17 cellular contexts compared by ENCODE assay signal in genomic region chr21:46128106-46128982, GRCh38. TPM values are rescaled to one million over a fixed set of nuclear protein-coding genes. Genes with fewer than 3 reads are reported as not detected.
DNase-seq lines count a peak whose midpoint lies in the region; ATAC-seq and TF ChIP-seq lines count a peak whose summit lies in the region.
"Had no signal": no experiment of that assay in that cellular context is flagged by ENCODE, and none has a peak within 500 bp of the region (broad histone marks: within the 10 kb centered on the region; RNA-seq: fewer than 3 reads in every experiment).

No MANE protein-coding gene starts in this region.

- POLR2A ChIA-PET in activated CD8-positive, alpha-beta T cell treated with anti-CD3 and anti-CD28 coated beads for 36 hours (lab: Charles Lee), result interaction anchor here (1.0 kb wide), 1 partner anchor 11 kb away, joined by 3 read pairs; no protein-coding TSS in a partner anchor

- WGBS in gastroesophageal sphincter (ENCODE audit: low coverage in 1 of 2), 2 donors, result 44 to 90% methylated on average over 3 to 7 of the region's 27 CpGs
- WGBS in mesodermal cell (ENCODE audit: insufficient coverage in 2 of 2), 2 experiments, result 91 to 97% methylated on average over 26 to 27 of the region's 27 CpGs
- WGBS in aorta, 2 donors, result 72 to 73% methylated on average over 27 of the region's 27 CpGs

- H3K27me3 Mint-ChIP-seq in natural killer cell treated with Interleukin-12 subunit alpha and Interleukin-12 subunit beta and Interleukin-15 and Interleukin-18, amount 100 ng/mL, for 72 hours, result no peaks in the 10 kb centered on the region
- H3K27me3 Mint-ChIP-seq in natural killer cell (ENCODE audit: low read depth in 2 of 2), result no peaks in the 10 kb centered on the region
- H3K27me3 Mint-ChIP-seq in activated CD8-positive, alpha-beta T cell treated with anti-CD3 and anti-CD28 coated beads for 36 hours, result no peaks in the 10 kb centered on the region

- no peaks in the 10 kb centered on the region for H3K36me3 Mint-ChIP-seq in natural killer cell treated with Interleukin-12 subunit alpha and Interleukin-12 subunit beta and Interleukin-15 and Interleukin-18, amount 100 ng/mL, for 72 hours
- H3K36me3 Mint-ChIP-seq in natural killer cell, result no peaks in the 10 kb centered on the region
- no peaks in the 10 kb centered on the region for H3K36me3 Mint-ChIP-seq in activated CD8-positive, alpha-beta T cell treated with anti-CD3 and anti-CD28 coated beads for 36 hours (ENCODE audit: low read depth)

- no peaks in the 10 kb centered on the region for H3K9me3 ChIP-seq in gastroesophageal sphincter
- no peaks in the 10 kb centered on the region for H3K9me3 ChIP-seq in mesodermal cell (ENCODE audit: control insufficient read depth, low read length)
- no peaks in the 10 kb centered on the region for H3K9me3 ChIP-seq in aorta (ENCODE audit: control insufficient read depth, low read length)
- H3K9me3 ChIP-seq: tibial nerve had no signal

- no peak for ATAC-seq in natural killer cell treated with Interleukin-12 subunit alpha and Interleukin-12 subunit beta and Interleukin-15 and Interleukin-18, amount 100 ng/mL, for 72 hours
- ATAC-seq in natural killer cell (no peak), gastroesophageal sphincter (no peak), aorta (ENCODE audit: low FRiP score) (no peak), GM21367 (IDR thresholded peaks at IDR 0.05; ENCODE audit: unreplicated experiment) (no peak)
- no peak for ATAC-seq in activated CD8-positive, alpha-beta T cell treated with anti-CD3 and anti-CD28 coated beads for 36 hours
- ATAC-seq: Panc1 had no signal

- H3K36me3 ChIP-seq in gastroesophageal sphincter, result peaks cover 0 to 75% of the 10 kb centered on the region in 2 donors
- H3K36me3 ChIP-seq in mesodermal cell (ENCODE audit: control insufficient read depth, insufficient read depth, low read length), result peaks cover 60% of the 10 kb centered on the region
- H3K36me3 ChIP-seq in aorta (ENCODE audit: control insufficient read depth in 1 of 2, insufficient read depth in 2 of 2, low read length in 1 of 2), result peaks cover 0 to 11% of the 10 kb centered on the region in 2 donors

- no peak for TF ChIP-seq CTCF in natural killer cell (IDR thresholded peaks at IDR 0.05)
- no peak for TF ChIP-seq CTCF in gastroesophageal sphincter (IDR thresholded peaks at IDR 0.05)
- TF ChIP-seq CTCF in activated CD8-positive, alpha-beta T cell treated with anti-CD3 and anti-CD28 coated beads for 36 hours (IDR thresholded peaks at IDR 0.05), result no peak

- H3K4me1 Mint-ChIP-seq in natural killer cell treated with Interleukin-12 subunit alpha and Interleukin-12 subunit beta and Interleukin-15 and Interleukin-18, amount 100 ng/mL, for 72 hours (ENCODE audit: low read depth in 2 of 2), result no peaks in the 10 kb centered on the region
- H3K4me1 Mint-ChIP-seq in natural killer cell, result no peaks in the 10 kb centered on the region
- H3K4me1 Mint-ChIP-seq in activated CD8-positive, alpha-beta T cell treated with anti-CD3 and anti-CD28 coated beads for 36 hours (ENCODE audit: low read depth), result no peaks in the 10 kb centered on the region
- H3K4me1 Mint-ChIP-seq: endodermal cell had no signal

- peak; percentile 34 for DNase-seq in natural killer cell treated with Interleukin-12 subunit alpha and Interleukin-12 subunit beta and Interleukin-15 and Interleukin-18, amount 100 ng/mL, for 72 hours (ENCODE audit: low spot score)
- no peak for DNase-seq in natural killer cell
- peak; percentile 38 to 70 for DNase-seq in aorta
- no peak for DNase-seq in HUDEP-2 (lab: John Stamatoyannopoulos, UW; ENCODE audit: unreplicated experiment in 76 of 76)
- DNase-seq in activated CD8-positive, alpha-beta T cell treated with anti-CD3 and anti-CD28 coated beads for 36 hours, result no peak
- DNase-seq: activated CD4-positive, alpha-beta T cell treated with anti-CD3 and anti-CD28 coated beads, Interleukin-2, amount 50 U/mL, for 48 hours; activated gamma-delta T cell; hippocampal formation; NCI-H345; nucleus accumbens had no signal

- no peak overlapping the region for H3K27ac Mint-ChIP-seq in natural killer cell treated with Interleukin-12 subunit alpha and Interleukin-12 subunit beta and Interleukin-15 and Interleukin-18, amount 100 ng/mL, for 72 hours
- H3K27ac Mint-ChIP-seq in natural killer cell, result no peak overlapping the region
- H3K27ac Mint-ChIP-seq in activated CD8-positive, alpha-beta T cell treated with anti-CD3 and anti-CD28 coated beads for 36 hours, result no peak overlapping the region
- H3K27ac Mint-ChIP-seq: endodermal cell; T-helper 2 cell treated with Interferon-gamma antibody and Interleukin-4, amounts not matched to agents 5 μg/mL and 100 μg/mL, for 36 hours had no signal

- no peaks in the 10 kb centered on the region for H3K27me3 ChIP-seq in gastroesophageal sphincter
- H3K27me3 ChIP-seq in aorta (ENCODE audit: control insufficient read depth in 1 of 2, insufficient read depth in 2 of 2, low read length in 1 of 2), result no peaks in the 10 kb centered on the region
- H3K27me3 ChIP-seq: tibial nerve had no signal

- CTCF ChIA-PET in activated CD8-positive, alpha-beta T cell treated with anti-CD3 and anti-CD28 coated beads for 36 hours (lab: Charles Lee), result interaction anchor here (1.3 kb wide), 1 partner anchor 15 kb away, joined by 8 read pairs; no protein-coding TSS in a partner anchor

- H3K4me1 ChIP-seq in gastroesophageal sphincter, result peaks cover 0 to 21% (median 0%) of the 10 kb centered on the region in 3 donors
- no peaks in the 10 kb centered on the region for H3K4me1 ChIP-seq in mesodermal cell (ENCODE audit: control insufficient read depth, insufficient read depth, low read length, poor library complexity, severe bottlenecking)
- H3K4me1 ChIP-seq in aorta (ENCODE audit: control insufficient read depth in 1 of 2, insufficient read depth in 2 of 2, low read length in 2 of 2), result no peaks in the 10 kb centered on the region
- H3K4me1 ChIP-seq: tibial nerve had no signal

- no peak for TF ChIP-seq EP300 in gastroesophageal sphincter (IDR thresholded peaks at IDR 0.05)

- intact Hi-C loops in natural killer cell (cut with micrococcal nuclease), result no loop called here
- intact Hi-C loops in aorta (cut with DNase I), result no loop called here
- intact Hi-C loops in activated CD8-positive, alpha-beta T cell treated with anti-CD3 and anti-CD28 coated beads for 36 hours (cut with micrococcal nuclease), result no loop called here

- H3K4me3 Mint-ChIP-seq in natural killer cell treated with Interleukin-12 subunit alpha and Interleukin-12 subunit beta and Interleukin-15 and Interleukin-18, amount 100 ng/mL, for 72 hours, result no peak overlapping the region
- H3K4me3 Mint-ChIP-seq in natural killer cell, result no peak overlapping the region
- H3K4me3 Mint-ChIP-seq in activated CD8-positive, alpha-beta T cell treated with anti-CD3 and anti-CD28 coated beads for 36 hours, result no peak overlapping the region
- H3K4me3 Mint-ChIP-seq: endodermal cell; T-helper 2 cell treated with Interferon-gamma antibody and Interleukin-4, amounts not matched to agents 5 μg/mL and 100 μg/mL, for 36 hours had no signal

- H3K4me3 ChIP-seq in gastroesophageal sphincter (no peak overlapping the region), mesodermal cell (ENCODE audit: extremely low read depth, insufficient read depth, low read length, poor library complexity, severe bottlenecking) (no peak overlapping the region), aorta (ENCODE audit: low read length in 2 of 2) (no peak overlapping the region)
- H3K4me3 ChIP-seq: tibial nerve had no signal

- H3K9me3 Mint-ChIP-seq in natural killer cell treated with Interleukin-12 subunit alpha and Interleukin-12 subunit beta and Interleukin-15 and Interleukin-18, amount 100 ng/mL, for 72 hours, result no peaks in the 10 kb centered on the region
- no peaks in the 10 kb centered on the region for H3K9me3 Mint-ChIP-seq in natural killer cell
- no peaks in the 10 kb centered on the region for H3K9me3 Mint-ChIP-seq in activated CD8-positive, alpha-beta T cell treated with anti-CD3 and anti-CD28 coated beads for 36 hours
- H3K9me3 Mint-ChIP-seq: endodermal cell; T-helper 2 cell treated with Interferon-gamma antibody and Interleukin-4, amounts not matched to agents 5 μg/mL and 100 μg/mL, for 36 hours had no signal

- H3K27ac ChIP-seq in gastroesophageal sphincter, result peak overlapping the region in 3 of 4 donors; percentile 48 to 69 (median 51)
- peak overlapping the region; percentile 57 for H3K27ac ChIP-seq in mesodermal cell (ENCODE audit: low read depth, low read length, severe bottlenecking)
- H3K27ac ChIP-seq in aorta (ENCODE audit: low read depth in 1 of 2, low read length in 2 of 2), result no peak overlapping the region
- H3K27ac ChIP-seq: tibial nerve had no signal

- no peak for TF ChIP-seq POLR2A in gastroesophageal sphincter (IDR thresholded peaks at IDR 0.05)

RNA-seq across cellular contexts. Expression of gene FTCD, which starts 27.0 kb away (rescaled TPM):
- not detected for total RNA-seq in natural killer cell treated with Interleukin-12 subunit alpha and Interleukin-12 subunit beta and Interleukin-15 and Interleukin-18, amount 100 ng/mL, for 72 hours
- under 1 TPM in 1 of 3 donors, not detected in 2; 0.34 TPM for total RNA-seq in natural killer cell
- 1 to 10 TPM in 1 of 4 donors, under 1 TPM in 1, not detected in 2; 0.31 to 1.5 TPM for total RNA-seq in gastroesophageal sphincter
- 2.3 TPM for polyA plus RNA-seq in mesodermal cell (2013, experiment 1 of 2)
- 1.3 TPM for polyA plus RNA-seq in mesodermal cell (2013, experiment 2 of 2)
- 1 to 10 TPM; 1.1 to 2.6 TPM for total RNA-seq in aorta
- 1 to 10 TPM in 1 of 2 donors, under 1 TPM in 1; 0.50 to 8.7 TPM for polyA plus RNA-seq in aorta
- under 1 TPM; 0.52 to 0.85 TPM for total RNA-seq in activated CD8-positive, alpha-beta T cell treated with anti-CD3 and anti-CD28 coated beads for 36 hours

RNA-seq across cellular contexts. Expression of gene COL6A2, which starts 30.4 kb away (rescaled TPM):
- 1 to 10 TPM in 1 of 2 donors, under 1 TPM in 1; 0.88 to 4.2 TPM for total RNA-seq in natural killer cell treated with Interleukin-12 subunit alpha and Interleukin-12 subunit beta and Interleukin-15 and Interleukin-18, amount 100 ng/mL, for 72 hours
- 100 to 1,000 TPM in 1 of 3 donors, 10 to 100 TPM in 2; 93.9 to 110 (median 97.2) TPM for total RNA-seq in natural killer cell
- 1,000 to 10,000 TPM in 3 of 4 donors, 100 to 1,000 TPM in 1; 720 to 1,286 (median 1,215) TPM for total RNA-seq in gastroesophageal sphincter
- 360 TPM for polyA plus RNA-seq in mesodermal cell (2013, experiment 1 of 2)
- polyA plus RNA-seq in mesodermal cell (2013, experiment 2 of 2), result 326 TPM
- total RNA-seq in aorta, result 1,000 to 10,000 TPM; 1,386 to 1,431 TPM
- polyA plus RNA-seq in aorta, result 1,000 to 10,000 TPM in 1 of 2 donors, 100 to 1,000 TPM in 1; 335 to 3,611 TPM
- total RNA-seq in activated CD8-positive, alpha-beta T cell treated with anti-CD3 and anti-CD28 coated beads for 36 hours, result 10 to 100 TPM; 25.0 to 25.3 TPM

RNA-seq across cellular contexts. Expression of gene SPATC1L, which starts 55.9 kb away (rescaled TPM):
- 1 to 10 TPM in 1 of 2 donors, not detected in 1; 5.0 TPM for total RNA-seq in natural killer cell treated with Interleukin-12 subunit alpha and Interleukin-12 subunit beta and Interleukin-15 and Interleukin-18, amount 100 ng/mL, for 72 hours
- total RNA-seq in natural killer cell (1 to 10 TPM in 2 of 3 donors, under 1 TPM in 1; 0.18 to 4.0 (median 2.7) TPM), gastroesophageal sphincter (10 to 100 TPM in 1 of 4 donors, 1 to 10 TPM in 2, under 1 TPM in 1; 0.54 to 20.4 (median 7.9) TPM), aorta (10 to 100 TPM in 1 of 2 donors, 1 to 10 TPM in 1; 5.2 to 12.4 TPM)
- 39.8 TPM for polyA plus RNA-seq in mesodermal cell (2013, experiment 1 of 2)
- 31.9 TPM for polyA plus RNA-seq in mesodermal cell (2013, experiment 2 of 2)
- 10 to 100 TPM in 1 of 2 donors, 1 to 10 TPM in 1; 2.4 to 47.9 TPM for polyA plus RNA-seq in aorta
- 10 to 100 TPM; 23.2 to 24.2 TPM for total RNA-seq in activated CD8-positive, alpha-beta T cell treated with anti-CD3 and anti-CD28 coated beads for 36 hours

Comparison
In these comparisons a context has a peak if more than half of its experiments do, and no peak if none do; other contexts are left out.
1. DNase-seq: peak in natural killer cell treated with Interleukin-12 subunit alpha and Interleukin-12 subunit beta and Interleukin-15 and Interleukin-18, amount 100 ng/mL, for 72 hours (single experiment) and aorta (2 of 2); none in natural killer cell (single experiment), HUDEP-2 (0 of 76) and activated CD8-positive, alpha-beta T cell treated with anti-CD3 and anti-CD28 coated beads for 36 hours (single experiment).
2. H3K27ac ChIP-seq: peak in gastroesophageal sphincter (3 of 4) and mesodermal cell (single experiment); none in aorta (0 of 2).
3. RNA of gene COL6A2, which starts 30.4 kb away (total RNA-seq): 1,386 to 1,431 TPM in aorta and 720 to 1,286 TPM in gastroesophageal sphincter; 93.9 to 110 TPM in natural killer cell, 25.0 to 25.3 TPM in activated CD8-positive, alpha-beta T cell treated with anti-CD3 and anti-CD28 coated beads for 36 hours and 0.88 to 4.2 TPM in natural killer cell treated with Interleukin-12 subunit alpha and Interleukin-12 subunit beta and Interleukin-15 and Interleukin-18, amount 100 ng/mL, for 72 hours; every median in the first group is over 4 times any median in the second.